1 cellular context compared by ENCODE assay signal in the genomic region with DNA sequence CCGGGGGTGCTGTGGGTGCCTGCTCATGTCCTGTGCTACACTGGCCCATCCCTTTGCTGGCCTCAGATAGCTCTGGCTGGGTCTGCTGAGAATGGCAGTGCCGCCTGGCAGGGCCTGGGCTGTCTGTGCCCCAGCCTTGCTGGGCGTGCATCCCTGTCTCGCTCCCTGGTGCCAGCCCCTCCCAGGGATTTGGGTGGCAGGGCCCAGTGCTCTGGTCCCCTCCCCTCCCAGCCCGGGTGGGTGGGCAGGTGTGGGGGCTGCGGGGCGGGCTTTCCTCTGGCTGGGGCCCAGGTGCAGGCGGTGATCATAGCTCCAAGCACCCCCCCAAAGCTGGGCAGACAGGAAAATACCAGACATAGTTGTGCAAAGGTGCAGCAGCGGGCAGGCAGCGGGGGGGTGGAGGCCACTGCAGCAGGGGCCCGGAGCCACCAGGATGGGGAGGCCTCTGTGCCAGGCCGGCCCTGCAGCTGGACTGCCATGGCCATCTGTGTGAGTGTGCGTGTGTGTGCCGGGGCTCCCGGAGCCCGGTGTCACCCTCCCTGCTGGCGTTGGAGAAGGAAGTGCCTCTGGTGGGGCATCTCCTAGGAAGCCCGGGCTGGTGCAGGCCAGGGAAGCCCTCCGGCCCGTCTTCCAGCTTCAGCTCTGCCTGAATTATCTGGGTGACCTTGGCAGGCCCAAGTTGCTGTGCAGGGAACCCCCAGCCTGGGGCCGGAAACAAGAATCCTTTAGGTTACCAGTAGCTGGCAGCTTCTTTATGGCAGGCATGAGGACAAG.
TF ChIP-seq lines count a peak whose summit lies in the region.

No MANE protein-coding gene starts in this region.

TF ChIP-seq in HepG2, 621 proteins besides CTCF, POLR2A, EP300 and RAD21 (continued from another document and continues in another):
- TF ChIP-seq ZNF567 (CRISPR knock-in tag; IDR thresholded peaks at IDR 0.05; ENCODE audit: borderline replicate concordance): no peak
- TF ChIP-seq ZMYM4 (CRISPR knock-in tag; IDR thresholded peaks at IDR 0.05): no peak
- no peak for TF ChIP-seq RFX5 (IDR thresholded peaks at IDR 0.05; ENCODE audit: low read depth, low read length)
- TF ChIP-seq, protein P1, sequence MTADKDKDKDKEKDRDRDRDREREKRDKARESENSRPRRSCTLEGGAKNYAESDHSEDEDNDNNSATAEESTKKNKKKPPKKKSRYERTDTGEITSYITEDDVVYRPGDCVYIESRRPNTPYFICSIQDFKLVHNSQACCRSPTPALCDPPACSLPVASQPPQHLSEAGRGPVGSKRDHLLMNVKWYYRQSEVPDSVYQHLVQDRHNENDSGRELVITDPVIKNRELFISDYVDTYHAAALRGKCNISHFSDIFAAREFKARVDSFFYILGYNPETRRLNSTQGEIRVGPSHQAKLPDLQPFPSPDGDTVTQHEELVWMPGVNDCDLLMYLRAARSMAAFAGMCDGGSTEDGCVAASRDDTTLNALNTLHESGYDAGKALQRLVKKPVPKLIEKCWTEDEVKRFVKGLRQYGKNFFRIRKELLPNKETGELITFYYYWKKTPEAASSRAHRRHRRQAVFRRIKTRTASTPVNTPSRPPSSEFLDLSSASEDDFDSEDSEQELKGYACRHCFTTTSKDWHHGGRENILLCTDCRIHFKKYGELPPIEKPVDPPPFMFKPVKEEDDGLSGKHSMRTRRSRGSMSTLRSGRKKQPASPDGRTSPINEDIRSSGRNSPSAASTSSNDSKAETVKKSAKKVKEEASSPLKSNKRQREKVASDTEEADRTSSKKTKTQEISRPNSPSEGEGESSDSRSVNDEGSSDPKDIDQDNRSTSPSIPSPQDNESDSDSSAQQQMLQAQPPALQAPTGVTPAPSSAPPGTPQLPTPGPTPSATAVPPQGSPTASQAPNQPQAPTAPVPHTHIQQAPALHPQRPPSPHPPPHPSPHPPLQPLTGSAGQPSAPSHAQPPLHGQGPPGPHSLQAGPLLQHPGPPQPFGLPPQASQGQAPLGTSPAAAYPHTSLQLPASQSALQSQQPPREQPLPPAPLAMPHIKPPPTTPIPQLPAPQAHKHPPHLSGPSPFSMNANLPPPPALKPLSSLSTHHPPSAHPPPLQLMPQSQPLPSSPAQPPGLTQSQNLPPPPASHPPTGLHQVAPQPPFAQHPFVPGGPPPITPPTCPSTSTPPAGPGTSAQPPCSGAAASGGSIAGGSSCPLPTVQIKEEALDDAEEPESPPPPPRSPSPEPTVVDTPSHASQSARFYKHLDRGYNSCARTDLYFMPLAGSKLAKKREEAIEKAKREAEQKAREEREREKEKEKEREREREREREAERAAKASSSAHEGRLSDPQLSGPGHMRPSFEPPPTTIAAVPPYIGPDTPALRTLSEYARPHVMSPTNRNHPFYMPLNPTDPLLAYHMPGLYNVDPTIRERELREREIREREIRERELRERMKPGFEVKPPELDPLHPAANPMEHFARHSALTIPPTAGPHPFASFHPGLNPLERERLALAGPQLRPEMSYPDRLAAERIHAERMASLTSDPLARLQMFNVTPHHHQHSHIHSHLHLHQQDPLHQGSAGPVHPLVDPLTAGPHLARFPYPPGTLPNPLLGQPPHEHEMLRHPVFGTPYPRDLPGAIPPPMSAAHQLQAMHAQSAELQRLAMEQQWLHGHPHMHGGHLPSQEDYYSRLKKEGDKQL (CRISPR knock-in tag; IDR thresholded peaks at IDR 0.05; ENCODE audit: low read depth): no peak
- TF ChIP-seq, protein P2, sequence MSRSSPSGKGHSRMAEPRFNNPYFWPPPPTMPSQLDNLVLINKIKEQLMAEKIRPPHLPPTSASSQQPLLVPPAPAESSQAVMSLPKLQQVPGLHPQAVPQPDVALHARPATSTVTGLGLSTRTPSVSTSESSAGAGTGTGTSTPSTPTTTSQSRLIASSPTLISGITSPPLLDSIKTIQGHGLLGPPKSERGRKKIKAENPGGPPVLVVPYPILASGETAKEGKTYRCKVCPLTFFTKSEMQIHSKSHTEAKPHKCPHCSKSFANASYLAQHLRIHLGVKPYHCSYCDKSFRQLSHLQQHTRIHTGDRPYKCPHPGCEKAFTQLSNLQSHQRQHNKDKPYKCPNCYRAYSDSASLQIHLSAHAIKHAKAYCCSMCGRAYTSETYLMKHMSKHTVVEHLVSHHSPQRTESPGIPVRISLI (CRISPR knock-in tag; IDR thresholded peaks at IDR 0.05; ENCODE audit: borderline replicate concordance): 0 out of 2 replicates have a peak, but pooled peaks have one; percentile 14
- TF ChIP-seq THAP11 (CRISPR knock-in tag; IDR thresholded peaks at IDR 0.05): no peak
- TF ChIP-seq, protein P3, sequence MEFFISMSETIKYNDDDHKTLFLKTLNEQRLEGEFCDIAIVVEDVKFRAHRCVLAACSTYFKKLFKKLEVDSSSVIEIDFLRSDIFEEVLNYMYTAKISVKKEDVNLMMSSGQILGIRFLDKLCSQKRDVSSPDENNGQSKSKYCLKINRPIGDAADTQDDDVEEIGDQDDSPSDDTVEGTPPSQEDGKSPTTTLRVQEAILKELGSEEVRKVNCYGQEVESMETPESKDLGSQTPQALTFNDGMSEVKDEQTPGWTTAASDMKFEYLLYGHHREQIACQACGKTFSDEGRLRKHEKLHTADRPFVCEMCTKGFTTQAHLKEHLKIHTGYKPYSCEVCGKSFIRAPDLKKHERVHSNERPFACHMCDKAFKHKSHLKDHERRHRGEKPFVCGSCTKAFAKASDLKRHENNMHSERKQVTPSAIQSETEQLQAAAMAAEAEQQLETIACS (CRISPR knock-in tag; IDR thresholded peaks at IDR 0.05): no peak
- no peak for TF ChIP-seq HNRNPLL (IDR thresholded peaks at IDR 0.05; ENCODE audit: low read depth, low read length, poor library complexity, severe bottlenecking)
- 0 out of 2 replicates have a peak, but pooled peaks have one; percentile 37 for TF ChIP-seq ZNF34 (CRISPR knock-in tag; IDR thresholded peaks at IDR 0.05; ENCODE audit: borderline replicate concordance)
- TF ChIP-seq, protein P4, sequence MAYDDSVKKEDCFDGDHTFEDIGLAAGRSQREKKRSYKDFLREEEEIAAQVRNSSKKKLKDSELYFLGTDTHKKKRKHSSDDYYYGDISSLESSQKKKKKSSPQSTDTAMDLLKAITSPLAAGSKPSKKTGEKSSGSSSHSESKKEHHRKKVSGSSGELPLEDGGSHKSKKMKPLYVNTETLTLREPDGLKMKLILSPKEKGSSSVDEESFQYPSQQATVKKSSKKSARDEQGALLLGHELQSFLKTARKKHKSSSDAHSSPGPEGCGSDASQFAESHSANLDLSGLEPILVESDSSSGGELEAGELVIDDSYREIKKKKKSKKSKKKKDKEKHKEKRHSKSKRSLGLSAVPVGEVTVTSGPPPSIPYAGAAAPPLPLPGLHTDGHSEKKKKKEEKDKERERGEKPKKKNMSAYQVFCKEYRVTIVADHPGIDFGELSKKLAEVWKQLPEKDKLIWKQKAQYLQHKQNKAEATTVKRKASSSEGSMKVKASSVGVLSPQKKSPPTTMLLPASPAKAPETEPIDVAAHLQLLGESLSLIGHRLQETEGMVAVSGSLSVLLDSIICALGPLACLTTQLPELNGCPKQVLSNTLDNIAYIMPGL (CRISPR knock-in tag; IDR thresholded peaks at IDR 0.05; ENCODE audit: borderline replicate concordance in 1 of 2, low read depth in 1 of 2): 0 out of 4 replicates have a peak, but pooled peaks of 1 of the 2 experiments have one; percentile 23
- no peak for TF ChIP-seq TCF7L2 (IDR thresholded peaks at IDR 0.05; ENCODE audit: low read depth, low read length)
- TF ChIP-seq YEATS4 (CRISPR knock-in tag; IDR thresholded peaks at IDR 0.05; ENCODE audit: borderline replicate concordance): peak; percentile 26; the same call in 1 of the 2 replicates
- no peak for TF ChIP-seq HNRNPH1 (optimal IDR thresholded peaks at IDR 0.05; ENCODE audit: low read depth, low read length)
- no peak for TF ChIP-seq ARID2 (CRISPR knock-in tag; IDR thresholded peaks at IDR 0.05; ENCODE audit: borderline replicate concordance)
- TF ChIP-seq, protein P5, sequence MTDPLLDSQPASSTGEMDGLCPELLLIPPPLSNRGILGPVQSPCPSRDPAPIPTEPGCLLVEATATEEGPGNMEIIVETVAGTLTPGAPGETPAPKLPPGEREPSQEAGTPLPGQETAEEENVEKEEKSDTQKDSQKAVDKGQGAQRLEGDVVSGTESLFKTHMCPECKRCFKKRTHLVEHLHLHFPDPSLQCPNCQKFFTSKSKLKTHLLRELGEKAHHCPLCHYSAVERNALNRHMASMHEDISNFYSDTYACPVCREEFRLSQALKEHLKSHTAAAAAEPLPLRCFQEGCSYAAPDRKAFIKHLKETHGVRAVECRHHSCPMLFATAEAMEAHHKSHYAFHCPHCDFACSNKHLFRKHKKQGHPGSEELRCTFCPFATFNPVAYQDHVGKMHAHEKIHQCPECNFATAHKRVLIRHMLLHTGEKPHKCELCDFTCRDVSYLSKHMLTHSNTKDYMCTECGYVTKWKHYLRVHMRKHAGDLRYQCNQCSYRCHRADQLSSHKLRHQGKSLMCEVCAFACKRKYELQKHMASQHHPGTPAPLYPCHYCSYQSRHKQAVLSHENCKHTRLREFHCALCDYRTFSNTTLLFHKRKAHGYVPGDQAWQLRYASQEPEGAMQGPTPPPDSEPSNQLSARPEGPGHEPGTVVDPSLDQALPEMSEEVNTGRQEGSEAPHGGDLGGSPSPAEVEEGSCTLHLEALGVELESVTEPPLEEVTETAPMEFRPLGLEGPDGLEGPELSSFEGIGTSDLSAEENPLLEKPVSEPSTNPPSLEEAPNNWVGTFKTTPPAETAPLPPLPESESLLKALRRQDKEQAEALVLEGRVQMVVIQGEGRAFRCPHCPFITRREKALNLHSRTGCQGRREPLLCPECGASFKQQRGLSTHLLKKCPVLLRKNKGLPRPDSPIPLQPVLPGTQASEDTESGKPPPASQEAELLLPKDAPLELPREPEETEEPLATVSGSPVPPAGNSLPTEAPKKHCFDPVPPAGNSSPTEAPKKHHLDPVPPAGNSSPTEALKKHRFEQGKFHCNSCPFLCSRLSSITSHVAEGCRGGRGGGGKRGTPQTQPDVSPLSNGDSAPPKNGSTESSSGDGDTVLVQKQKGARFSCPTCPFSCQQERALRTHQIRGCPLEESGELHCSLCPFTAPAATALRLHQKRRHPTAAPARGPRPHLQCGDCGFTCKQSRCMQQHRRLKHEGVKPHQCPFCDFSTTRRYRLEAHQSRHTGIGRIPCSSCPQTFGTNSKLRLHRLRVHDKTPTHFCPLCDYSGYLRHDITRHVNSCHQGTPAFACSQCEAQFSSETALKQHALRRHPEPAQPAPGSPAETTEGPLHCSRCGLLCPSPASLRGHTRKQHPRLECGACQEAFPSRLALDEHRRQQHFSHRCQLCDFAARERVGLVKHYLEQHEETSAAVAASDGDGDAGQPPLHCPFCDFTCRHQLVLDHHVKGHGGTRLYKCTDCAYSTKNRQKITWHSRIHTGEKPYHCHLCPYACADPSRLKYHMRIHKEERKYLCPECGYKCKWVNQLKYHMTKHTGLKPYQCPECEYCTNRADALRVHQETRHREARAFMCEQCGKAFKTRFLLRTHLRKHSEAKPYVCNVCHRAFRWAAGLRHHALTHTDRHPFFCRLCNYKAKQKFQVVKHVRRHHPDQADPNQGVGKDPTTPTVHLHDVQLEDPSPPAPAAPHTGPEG (CRISPR knock-in tag; IDR thresholded peaks at IDR 0.05): 0 out of 2 replicates have a peak, but pooled peaks have one; percentile 24
- no peak for TF ChIP-seq DNMT3B (CRISPR knock-in tag; conservative IDR thresholded peaks at IDR 0.05)
- TF ChIP-seq, protein P6, sequence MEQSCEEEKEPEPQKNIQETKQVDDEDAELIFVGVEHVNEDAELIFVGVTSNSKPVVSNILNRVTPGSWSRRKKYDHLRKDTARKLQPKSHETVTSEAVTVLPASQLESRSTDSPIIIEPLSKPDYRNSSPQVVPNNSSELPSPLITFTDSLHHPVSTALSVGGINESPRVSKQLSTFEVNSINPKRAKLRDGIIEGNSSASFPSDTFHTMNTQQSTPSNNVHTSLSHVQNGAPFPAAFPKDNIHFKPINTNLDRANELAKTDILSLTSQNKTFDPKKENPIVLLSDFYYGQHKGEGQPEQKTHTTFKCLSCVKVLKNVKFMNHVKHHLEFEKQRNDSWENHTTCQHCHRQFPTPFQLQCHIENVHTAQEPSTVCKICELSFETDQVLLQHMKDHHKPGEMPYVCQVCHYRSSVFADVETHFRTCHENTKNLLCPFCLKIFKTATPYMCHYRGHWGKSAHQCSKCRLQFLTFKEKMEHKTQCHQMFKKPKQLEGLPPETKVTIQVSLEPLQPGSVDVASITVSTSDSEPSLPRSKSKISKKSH (CRISPR knock-in tag; IDR thresholded peaks at IDR 0.05; ENCODE audit: borderline replicate concordance): no peak
- TF ChIP-seq RCOR2 (CRISPR knock-in tag; IDR thresholded peaks at IDR 0.05): no peak
- no peak for TF ChIP-seq NKX3-1 (CRISPR knock-in tag; IDR thresholded peaks at IDR 0.05)
- TF ChIP-seq, protein P7, sequence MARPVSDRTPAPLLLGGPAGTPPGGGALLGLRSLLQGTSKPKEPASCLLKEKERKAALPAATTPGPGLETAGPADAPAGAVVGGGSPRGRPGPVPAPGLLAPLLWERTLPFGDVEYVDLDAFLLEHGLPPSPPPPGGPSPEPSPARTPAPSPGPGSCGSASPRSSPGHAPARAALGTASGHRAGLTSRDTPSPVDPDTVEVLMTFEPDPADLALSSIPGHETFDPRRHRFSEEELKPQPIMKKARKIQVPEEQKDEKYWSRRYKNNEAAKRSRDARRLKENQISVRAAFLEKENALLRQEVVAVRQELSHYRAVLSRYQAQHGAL (CRISPR knock-in tag; IDR thresholded peaks at IDR 0.05; ENCODE audit: not compliant biosample characterization): no peak
- no peak for TF ChIP-seq ZNF616 (CRISPR knock-in tag; IDR thresholded peaks at IDR 0.05; ENCODE audit: low read depth)
